ENCODE assay signal across 21 cellular contexts in the genomic region with DNA sequence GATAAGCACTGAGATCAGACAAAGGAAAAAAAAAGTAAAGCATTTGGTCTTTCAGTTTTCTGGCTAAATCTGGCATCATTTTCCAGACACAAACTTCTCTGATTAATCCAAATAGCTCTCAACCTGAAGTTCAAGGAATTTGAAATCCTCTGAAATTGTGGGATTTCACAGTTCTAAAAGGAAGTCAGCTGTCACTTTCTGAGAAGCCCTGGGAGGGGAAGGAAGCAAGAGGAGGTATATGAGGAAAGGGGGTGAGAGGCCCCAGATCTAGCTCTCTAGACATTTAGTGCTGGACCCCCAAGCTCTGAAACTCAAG. TPM values are rescaled to one million over a fixed set of nuclear protein-coding genes. Genes with fewer than 3 reads are reported as not detected.
DNase-seq lines count a peak whose midpoint lies in the region; ATAC-seq, FAIRE-seq and TF ChIP-seq lines count a peak whose summit lies in the region.
"Had no signal": no experiment of that assay in that cellular context is flagged by ENCODE, and none has a peak within 500 bp of the region (broad histone marks: within the 10 kb centered on the region; RNA-seq: fewer than 3 reads in every experiment).

No MANE protein-coding gene starts in this region.

- H3K36me3 ChIP-seq in H7 (replicated peaks; ENCODE audit: control insufficient read depth, insufficient read depth, low read length) (no peaks in the 10 kb centered on the region), colonic mucosa (no peaks in the 10 kb centered on the region)
- H3K36me3 ChIP-seq: BE2C, Peyer's patch had no signal

- H3K27ac Mint-ChIP-seq in nephron progenitor cell = peak overlapping the region; percentile 97
- H3K27ac Mint-ChIP-seq in stimulated activated memory B cell treated with anti-CD40 and anti-IgM and Interleukin-4, amounts not matched to agents 10 μg/mL and 1 μg/mL and 100 μg/mL, for 72 hours = no peak overlapping the region

- TF ChIP-seq CTCF in A549 (IDR thresholded peaks at IDR 0.05) (no peak), colonic mucosa (IDR thresholded peaks at IDR 0.05) (no peak), nephron progenitor cell (IDR thresholded peaks at IDR 0.05) (no peak)

- H3K4me1 ChIP-seq in A549 = peaks cover 49% of the 10 kb centered on the region
- no peaks in the 10 kb centered on the region for H3K4me1 ChIP-seq in colonic mucosa
- H3K4me1 ChIP-seq: BE2C had no signal

- DNase-seq in A549 (ENCODE audit: low read depth in 1 of 2, low spot score in 1 of 2) (no peak), H7 (peak; percentile 9), colonic mucosa (peak; percentile 24), nephron progenitor cell (no peak), Ammon's horn (ENCODE audit: low spot score) (no peak), 8988T (no peak)
- DNase-seq: BE2C; DMS53; GF-D8; GOT3; NCI-H1092 treated with DMSO at 0.1 percent for 48 hours; NCI-H2029 treated with DMSO at 0.1 percent for 48 hours; NCI-H226; NCI-H524; NCI-H774; NK-92 treated with Interleukin-12 subunit alpha and Interleukin-12 subunit beta, amount 100 ng/mL, for 24 hours had no signal

- no peak for TF ChIP-seq POLR2A in A549 (IDR thresholded peaks at IDR 0.05; ENCODE audit: low read length)

- peak overlapping the region; percentile 68 for H3K4me2 ChIP-seq in A549

- FAIRE-seq in A549 (lab: Jason Lieb, UNC) = no peak
- FAIRE-seq: D721Med had no signal

- peaks cover 18% of the 10 kb centered on the region for H3K36me3 Mint-ChIP-seq in nephron progenitor cell (ENCODE audit: low read depth)
- no peaks in the 10 kb centered on the region for H3K36me3 Mint-ChIP-seq in stimulated activated memory B cell treated with anti-CD40 and anti-IgM and Interleukin-4, amounts not matched to agents 10 μg/mL and 1 μg/mL and 100 μg/mL, for 72 hours

- H3K9me3 Mint-ChIP-seq in nephron progenitor cell = no peaks in the 10 kb centered on the region
- H3K9me3 Mint-ChIP-seq in stimulated activated memory B cell treated with anti-CD40 and anti-IgM and Interleukin-4, amounts not matched to agents 10 μg/mL and 1 μg/mL and 100 μg/mL, for 72 hours = no peaks in the 10 kb centered on the region

- intact Hi-C loops in colonic mucosa (cut with DNase I) = loop anchor here (5.0 kb wide), 1 partner anchor 79 kb away; a partner anchor contains a TSS

- no peak for TF ChIP-seq RAD21 in A549 (conservative IDR thresholded peaks at IDR 0.05 in 1 of 2, IDR thresholded peaks at IDR 0.05 in 1 of 2)

- TF ChIP-seq EP300 in A549 (IDR thresholded peaks at IDR 0.05) = no peak

- ATAC-seq in A549 (no peak), GM18511 (IDR thresholded peaks at IDR 0.05; ENCODE audit: unreplicated experiment) (no peak)
- no peak for ATAC-seq in stimulated activated memory B cell treated with anti-CD40 and anti-IgM and Interleukin-4, amounts not matched to agents 10 μg/mL and 1 μg/mL and 100 μg/mL, for 72 hours
- ATAC-seq: SK-N-SH treated with all-trans-retinoic acid at 6 μM for 48 hours had no signal

- H3K4me3 Mint-ChIP-seq in nephron progenitor cell = peak overlapping the region; percentile 99
- no peak overlapping the region for H3K4me3 Mint-ChIP-seq in stimulated activated memory B cell treated with anti-CD40 and anti-IgM and Interleukin-4, amounts not matched to agents 10 μg/mL and 1 μg/mL and 100 μg/mL, for 72 hours

- peak overlapping the region; percentile 52 to 92; a peak in 4 of 6 replicates for H3K27ac ChIP-seq in A549
- H3K27ac ChIP-seq in colonic mucosa = peak overlapping the region; percentile 85

- CTCF ChIA-PET in A549 (lab: Yijun Ruan, JAX) = interaction anchor here (1.0 to 2.5 kb wide), 5 partner anchors 8 to 235 kb away, joined by 3 to 13 read pairs (median 5); a partner anchor contains a TSS

- peaks cover 10% of the 10 kb centered on the region for H3K27me3 Mint-ChIP-seq in nephron progenitor cell (ENCODE audit: low read depth, poor library complexity)
- H3K27me3 Mint-ChIP-seq in stimulated activated memory B cell treated with anti-CD40 and anti-IgM and Interleukin-4, amounts not matched to agents 10 μg/mL and 1 μg/mL and 100 μg/mL, for 72 hours = peaks cover 88% of the 10 kb centered on the region

- H3K4me3 ChIP-seq in A549 (peak overlapping the region; percentile 26; the same call in 1 of the 3 replicates), H7 (ENCODE audit: insufficient read depth, low read depth, low read length) (no peak overlapping the region), colonic mucosa (peak overlapping the region; percentile 50)

- H3K4me1 Mint-ChIP-seq in nephron progenitor cell = peaks cover 88% of the 10 kb centered on the region
- H3K4me1 Mint-ChIP-seq in stimulated activated memory B cell treated with anti-CD40 and anti-IgM and Interleukin-4, amounts not matched to agents 10 μg/mL and 1 μg/mL and 100 μg/mL, for 72 hours = peaks cover 25% of the 10 kb centered on the region

- H3K27me3 ChIP-seq in H7 (ENCODE audit: control insufficient read depth, insufficient read depth, low read length) = peaks cover 98% of the 10 kb centered on the region
- peaks cover 7% of the 10 kb centered on the region for H3K27me3 ChIP-seq in colonic mucosa

- POLR2A ChIA-PET in A549 (lab: Yijun Ruan, JAX) = interaction anchor here (1.1 kb wide), 1 partner anchor 18 kb away, joined by 3 read pairs; a partner anchor contains a TSS

- peak overlapping the region in 1 of 2 donors; percentile 93 for H3K9ac ChIP-seq in colonic mucosa (ENCODE audit: low read depth in 2 of 2, low read length in 2 of 2)

- no peaks in the 10 kb centered on the region for H3K9me3 ChIP-seq in A549
- H3K9me3 ChIP-seq in colonic mucosa = no peaks in the 10 kb centered on the region
- H3K9me3 ChIP-seq: BE2C, Peyer's patch had no signal

TF ChIP-seq in A549, 52 proteins besides CTCF, POLR2A, EP300 and RAD21 (continues in another document):
- TF ChIP-seq, protein P1, sequence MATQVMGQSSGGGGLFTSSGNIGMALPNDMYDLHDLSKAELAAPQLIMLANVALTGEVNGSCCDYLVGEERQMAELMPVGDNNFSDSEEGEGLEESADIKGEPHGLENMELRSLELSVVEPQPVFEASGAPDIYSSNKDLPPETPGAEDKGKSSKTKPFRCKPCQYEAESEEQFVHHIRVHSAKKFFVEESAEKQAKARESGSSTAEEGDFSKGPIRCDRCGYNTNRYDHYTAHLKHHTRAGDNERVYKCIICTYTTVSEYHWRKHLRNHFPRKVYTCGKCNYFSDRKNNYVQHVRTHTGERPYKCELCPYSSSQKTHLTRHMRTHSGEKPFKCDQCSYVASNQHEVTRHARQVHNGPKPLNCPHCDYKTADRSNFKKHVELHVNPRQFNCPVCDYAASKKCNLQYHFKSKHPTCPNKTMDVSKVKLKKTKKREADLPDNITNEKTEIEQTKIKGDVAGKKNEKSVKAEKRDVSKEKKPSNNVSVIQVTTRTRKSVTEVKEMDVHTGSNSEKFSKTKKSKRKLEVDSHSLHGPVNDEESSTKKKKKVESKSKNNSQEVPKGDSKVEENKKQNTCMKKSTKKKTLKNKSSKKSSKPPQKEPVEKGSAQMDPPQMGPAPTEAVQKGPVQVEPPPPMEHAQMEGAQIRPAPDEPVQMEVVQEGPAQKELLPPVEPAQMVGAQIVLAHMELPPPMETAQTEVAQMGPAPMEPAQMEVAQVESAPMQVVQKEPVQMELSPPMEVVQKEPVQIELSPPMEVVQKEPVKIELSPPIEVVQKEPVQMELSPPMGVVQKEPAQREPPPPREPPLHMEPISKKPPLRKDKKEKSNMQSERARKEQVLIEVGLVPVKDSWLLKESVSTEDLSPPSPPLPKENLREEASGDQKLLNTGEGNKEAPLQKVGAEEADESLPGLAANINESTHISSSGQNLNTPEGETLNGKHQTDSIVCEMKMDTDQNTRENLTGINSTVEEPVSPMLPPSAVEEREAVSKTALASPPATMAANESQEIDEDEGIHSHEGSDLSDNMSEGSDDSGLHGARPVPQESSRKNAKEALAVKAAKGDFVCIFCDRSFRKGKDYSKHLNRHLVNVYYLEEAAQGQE (IDR thresholded peaks at IDR 0.05) = no peak

RNA-seq across cellular contexts. Expression of a gene that starts 17.5 kb away (rescaled TPM):
- polyA plus RNA-seq in A549 (2011; rRNA removed) (22.0 and 24.6 TPM in 2 replicates), A549 (2017; fragmentation: RNase III; extraction: RNeasy Plus Mini Kit Qiagen cat#74134 plus additional on column Dnase treatment) (5.6 to 7.3 TPM (median 6.2 TPM) in 3 replicates)
- polyA plus RNA-seq in A549 (2012; cell fraction: cytosol; rRNA removed) = 10.3 and 12.9 TPM in 2 replicates
- 11.1 and 12.9 TPM in 2 replicates for polyA plus RNA-seq in A549 (2012; cell fraction: nucleus; rRNA removed)
- 10.4 and 12.1 TPM in 2 replicates for polyA minus RNA-seq in A549 (2011; rRNA and poly(A)+ RNA removed)
- 0.04 TPM in 1 of 2 replicates, not detected in the other for total RNA-seq in H7 (2014; rRNA removed; shearing (Covaris generic))
- 10 to 100 TPM; 37.1 to 73.9 TPM for total RNA-seq in colonic mucosa

RNA-seq across cellular contexts. Expression of a gene that starts 28.6 kb away (rescaled TPM):
- polyA plus RNA-seq in A549 (2011; rRNA removed) (8.9 and 11.1 TPM in 2 replicates), A549 (2017; fragmentation: RNase III; extraction: RNeasy Plus Mini Kit Qiagen cat#74134 plus additional on column Dnase treatment) (4.6 to 5.8 TPM (median 4.7 TPM) in 3 replicates)
- 12.3 and 15.2 TPM in 2 replicates for polyA plus RNA-seq in A549 (2012; cell fraction: cytosol; rRNA removed)
- 12.8 and 13.1 TPM in 2 replicates for polyA plus RNA-seq in A549 (2012; cell fraction: nucleus; rRNA removed)
- 4.1 and 5.1 TPM in 2 replicates for polyA minus RNA-seq in A549 (2011; rRNA and poly(A)+ RNA removed)
- not detected in 2 replicates for total RNA-seq in H7 (2014; rRNA removed; shearing (Covaris generic))
- total RNA-seq in colonic mucosa = 1 to 10 TPM; 4.2 to 7.4 TPM

RNA-seq across cellular contexts. Expression of a gene that starts 32.8 kb away (rescaled TPM):
- 15.4 and 22.3 TPM in 2 replicates for polyA plus RNA-seq in A549 (2011; rRNA removed)
- 16.9 TPM in 2 replicates for polyA plus RNA-seq in A549 (2012; cell fraction: cytosol; rRNA removed)
- polyA plus RNA-seq in A549 (2012; cell fraction: nucleus; rRNA removed) = 9.0 and 12.5 TPM in 2 replicates
- polyA plus RNA-seq in A549 (2017; fragmentation: RNase III; extraction: RNeasy Plus Mini Kit Qiagen cat#74134 plus additional on column Dnase treatment) = 27.4 to 32.3 TPM (median 27.4 TPM) in 3 replicates
- 6.5 and 6.6 TPM in 2 replicates for polyA minus RNA-seq in A549 (2011; rRNA and poly(A)+ RNA removed)
- 0.45 TPM in 1 of 2 replicates, not detected in the other for total RNA-seq in H7 (2014; rRNA removed; shearing (Covaris generic))
- 10 to 100 TPM; 25.9 to 31.4 TPM for total RNA-seq in colonic mucosa

RNA-seq across cellular contexts. Expression of a gene that starts 38.9 kb away (rescaled TPM):
- polyA plus RNA-seq in A549 (2011; rRNA removed) = 9.4 and 10.2 TPM in 2 replicates
- 8.7 and 9.0 TPM in 2 replicates for polyA plus RNA-seq in A549 (2012; cell fraction: cytosol; rRNA removed)
- polyA plus RNA-seq in A549 (2012; cell fraction: nucleus; rRNA removed) = 48.0 and 49.7 TPM in 2 replicates
- polyA plus RNA-seq in A549 (2017; fragmentation: RNase III; extraction: RNeasy Plus Mini Kit Qiagen cat#74134 plus additional on column Dnase treatment) = 12.3 to 14.9 TPM (median 14.7 TPM) in 3 replicates
- polyA minus RNA-seq in A549 (2011; rRNA and poly(A)+ RNA removed) = 4.4 and 4.9 TPM in 2 replicates
- not detected in 2 replicates for total RNA-seq in H7 (2014; rRNA removed; shearing (Covaris generic))
- total RNA-seq in colonic mucosa = 10 to 100 TPM; 30.0 to 71.0 TPM

RNA-seq across cellular contexts. Expression of a gene that starts 50.1 kb away (rescaled TPM):
- polyA plus RNA-seq in A549 (2011; rRNA removed) (2.5 and 2.7 TPM in 2 replicates), A549 (2017; fragmentation: RNase III; extraction: RNeasy Plus Mini Kit Qiagen cat#74134 plus additional on column Dnase treatment) (2.1 to 3.0 TPM (median 2.4 TPM) in 3 replicates)
- polyA plus RNA-seq in A549 (2012; cell fraction: cytosol; rRNA removed) = 1.9 and 2.5 TPM in 2 replicates
- 21.9 and 24.5 TPM in 2 replicates for polyA plus RNA-seq in A549 (2012; cell fraction: nucleus; rRNA removed)
- polyA minus RNA-seq in A549 (2011; rRNA and poly(A)+ RNA removed) = 0.39 and 0.74 TPM in 2 replicates
- not detected in 2 replicates for total RNA-seq in H7 (2014; rRNA removed; shearing (Covaris generic))
- 10 to 100 TPM; 11.0 to 22.7 TPM for total RNA-seq in colonic mucosa

Comparison
In these comparisons a context has a peak if more than half of its experiments do, and no peak if none do; other contexts are left out.
1. DNase-seq: peak in H7 (single experiment) and colonic mucosa (single experiment); none in A549 (0 of 2), nephron progenitor cell (single experiment), Ammon's horn (single experiment) and 8988T (single experiment).
2. RNA of a gene that starts 17.5 kb away (total RNA-seq): 37.1 to 73.9 TPM in colonic mucosa; 0.04 TPM in H7; every median in the first group is over 10 times any median in the second.
3. RNA of a gene that starts 32.8 kb away (total RNA-seq): 25.9 to 31.4 TPM in colonic mucosa; 0.45 TPM in H7; every median in the first group is over 10 times any median in the second.